29 cellular contexts compared by ENCODE assay signal in genomic region chr1:225946082-225946620, GRCh38. TPM values are rescaled to one million over a fixed set of nuclear protein-coding genes. Genes with fewer than 3 reads are reported as not detected.
"Had no signal": no experiment of that assay in that cellular context is flagged by ENCODE, and none has a peak within 500 bp of the region (broad histone marks: within the 10 kb centered on the region; RNA-seq: fewer than 3 reads in every experiment).

No MANE protein-coding gene starts in this region.

- H3K27ac ChIP-seq: foreskin keratinocyte, heart left ventricle, left ventricle myocardium inferior, thoracic aorta, WERI-Rb-1 had no signal

- H3K36me3 ChIP-seq: heart left ventricle, left ventricle myocardium inferior, thoracic aorta, uterus, WERI-Rb-1 had no signal

- H3K4me1 ChIP-seq: foreskin keratinocyte had no signal

- FAIRE-seq: islet of Langerhans had no signal

- H3K4me3 ChIP-seq: heart left ventricle, left ventricle myocardium inferior, lung, mucosa of descending colon, thoracic aorta, uterus had no signal

- ATAC-seq: activated naive CD8-positive, alpha-beta T cell treated with anti-CD3 and anti-CD28 coated beads, Interleukin-2, amount 50 U/mL, for 24 hours; activated T-helper 17 cell treated with anti-CD3 and anti-CD28 coated beads, Interleukin-2, amount 50 U/mL, for 72 hours; esophagus mucosa; foreskin keratinocyte; heart left ventricle; mucosa of descending colon; natural killer cell treated with Interleukin-12 subunit alpha and Interleukin-12 subunit beta and Interleukin-15 and Interleukin-18, amount 100 ng/mL, for 72 hours; right cardiac atrium; T-helper 17 cell had no signal

- DNase-seq: activated CD4-positive, alpha-beta memory T cell treated with anti-CD3 and anti-CD28 coated beads, Interleukin-2, amount 10 ng/mL, durations not matched to agents 7 days and 5 days; activated CD4-positive, alpha-beta T cell treated with anti-CD3 and anti-CD28 coated beads, Interleukin-2, amount 10 ng/mL, durations not matched to agents 7 days and 5 days; activated CD4-positive, CD25-positive, alpha-beta regulatory T cell treated with anti-CD3 and anti-CD28 coated beads, Interleukin-2, amount 50 U/mL, for 72 hours; activated CD8-positive, alpha-beta memory T cell treated with anti-CD3 and anti-CD28 coated beads, Interleukin-2, amount 50 U/mL, for 48 hours; activated gamma-delta T cell treated with Interleukin-2 at 50 U/mL for 16 hours; activated naive CD8-positive, alpha-beta T cell treated with anti-CD3 and anti-CD28 coated beads, Interleukin-2, amount 50 U/mL, for 24 hours; activated T-cell treated with anti-CD3 and anti-CD28 coated beads, Interleukin-2, amount 50 U/mL, for 24 hours; amygdala; caudate nucleus; cortex of kidney; foreskin keratinocyte; heart left ventricle; left ventricle myocardium inferior; mucosa of descending colon; occipital lobe; right cardiac atrium; stimulated activated CD4-positive, alpha-beta T cell treated with anti-CD3 and anti-CD28 coated beads, Interleukin-2, amount 100 ng/mL, for 48 hours; stimulated activated naive CD4-positive, alpha-beta T cell treated with Interleukin-2 at 50 U/mL for 16 hours; T-helper 17 cell; T1000; uterus; WERI-Rb-1 had no signal

- H3K27me3 ChIP-seq: heart left ventricle, uterus had no signal

- H3K9me3 ChIP-seq: heart left ventricle, left ventricle myocardium inferior, mucosa of descending colon, thoracic aorta, uterus had no signal

RNA-seq across cellular contexts. Expression of gene LEFTY2, which starts 5.1 kb away (rescaled TPM):
- total RNA-seq: activated CD4-positive, alpha-beta memory T cell treated with anti-CD3 and anti-CD28 coated beads, Interleukin-2, amount 10 ng/mL, durations not matched to agents 7 days and 5 days; activated CD4-positive, alpha-beta T cell treated with anti-CD3 and anti-CD28 coated beads, Interleukin-2, amount 10 ng/mL, durations not matched to agents 7 days and 5 days; activated T-helper 17 cell treated with anti-CD3 and anti-CD28 coated beads, Interleukin-2, amount 50 U/mL, for 72 hours; esophagus mucosa; foreskin keratinocyte; natural killer cell treated with Interleukin-12 subunit alpha and Interleukin-12 subunit beta and Interleukin-15 and Interleukin-18, amount 100 ng/mL, for 72 hours; T-helper 17 cell had no signal
- polyA plus RNA-seq: foreskin keratinocyte had no signal

RNA-seq across cellular contexts. Expression of gene LEFTY1, which starts 57.2 kb away (rescaled TPM):
- total RNA-seq: activated CD4-positive, alpha-beta memory T cell treated with anti-CD3 and anti-CD28 coated beads, Interleukin-2, amount 10 ng/mL, durations not matched to agents 7 days and 5 days; activated CD4-positive, alpha-beta T cell treated with anti-CD3 and anti-CD28 coated beads, Interleukin-2, amount 10 ng/mL, durations not matched to agents 7 days and 5 days; activated T-helper 17 cell treated with anti-CD3 and anti-CD28 coated beads, Interleukin-2, amount 50 U/mL, for 72 hours; esophagus mucosa; foreskin keratinocyte; mesenteric fat pad; natural killer cell treated with Interleukin-12 subunit alpha and Interleukin-12 subunit beta and Interleukin-15 and Interleukin-18, amount 100 ng/mL, for 72 hours; thoracic aorta had no signal
- polyA plus RNA-seq: foreskin keratinocyte had no signal
